In the genomic region with DNA sequence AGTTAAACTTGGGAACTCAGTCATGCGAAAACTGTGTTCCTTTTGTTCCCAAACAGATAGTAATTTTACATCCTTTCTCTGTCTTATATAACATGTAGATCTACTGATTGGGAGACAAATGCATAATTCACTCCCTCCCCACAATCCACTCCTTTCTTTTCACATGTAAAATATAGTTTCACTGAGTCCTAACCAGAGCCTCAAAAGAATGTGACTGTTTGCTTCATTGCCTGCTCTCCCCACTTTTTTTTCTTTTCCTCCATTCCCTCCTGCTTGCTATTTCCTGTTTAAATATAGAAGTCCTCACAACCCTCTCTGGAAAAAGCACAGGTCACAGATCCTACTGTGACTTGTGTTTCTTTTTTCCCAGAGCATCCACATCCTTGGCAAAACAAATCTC, we compare ENCODE assay signal across 11 cellular contexts.
"Had no signal": no experiment of that assay in that cellular context is flagged by ENCODE, and none has a peak within 500 bp of the region (broad histone marks: within the 10 kb centered on the region; RNA-seq: fewer than 3 reads in every experiment).

No MANE protein-coding gene starts in this region.

- H3K36me3 ChIP-seq: breast epithelium, heart left ventricle, prostate gland had no signal

- H3K4me3 Mint-ChIP-seq: activated naive CD8-positive, alpha-beta T cell had no signal

- H3K4me1 ChIP-seq: breast epithelium, heart left ventricle, prostate gland had no signal

- H3K27ac Mint-ChIP-seq: activated naive CD8-positive, alpha-beta T cell had no signal

- H3K36me3 Mint-ChIP-seq: activated naive CD8-positive, alpha-beta T cell had no signal

- DNase-seq: activated CD4-positive, alpha-beta T cell treated with anti-CD3 and anti-CD28 coated beads, Interleukin-2, amount 50 U/mL, for 4 hours; activated effector memory CD4-positive, alpha-beta T cell treated with anti-CD3 and anti-CD28 coated beads, Interleukin-2, amount 50 U/mL, for 16 hours; activated T-cell treated with anti-CD3 and anti-CD28 coated beads, Interleukin-2, amount 50 U/mL, for 1 hour; heart left ventricle; left ventricle myocardium superior; stimulated activated CD4-positive, alpha-beta T cell treated with anti-CD3 and anti-CD28 coated beads, Interleukin-4, amount 100 ng/mL, for 1 hour; stimulated activated CD8-positive, alpha-beta memory T cell treated with anti-CD3 and anti-CD28 coated beads, Interleukin-4, amount 100 ng/mL, for 48 hours; stimulated activated naive CD8-positive, alpha-beta T cell treated with anti-CD3 and anti-CD28 coated beads, Interleukin-15, Interleukin-2, amounts not matched to agents 100 U/mL and 50 U/mL, for 24 hours had no signal

- H3K27me3 Mint-ChIP-seq: activated naive CD8-positive, alpha-beta T cell had no signal

- H3K27ac ChIP-seq: breast epithelium, heart left ventricle, prostate gland had no signal

- H3K4me3 ChIP-seq: breast epithelium, heart left ventricle, prostate gland had no signal

- H3K9me3 ChIP-seq: breast epithelium, prostate gland had no signal

- H3K27me3 ChIP-seq: breast epithelium, heart left ventricle had no signal
